Comparison of ENCODE assay signal across 24 cellular contexts in the genomic region with DNA sequence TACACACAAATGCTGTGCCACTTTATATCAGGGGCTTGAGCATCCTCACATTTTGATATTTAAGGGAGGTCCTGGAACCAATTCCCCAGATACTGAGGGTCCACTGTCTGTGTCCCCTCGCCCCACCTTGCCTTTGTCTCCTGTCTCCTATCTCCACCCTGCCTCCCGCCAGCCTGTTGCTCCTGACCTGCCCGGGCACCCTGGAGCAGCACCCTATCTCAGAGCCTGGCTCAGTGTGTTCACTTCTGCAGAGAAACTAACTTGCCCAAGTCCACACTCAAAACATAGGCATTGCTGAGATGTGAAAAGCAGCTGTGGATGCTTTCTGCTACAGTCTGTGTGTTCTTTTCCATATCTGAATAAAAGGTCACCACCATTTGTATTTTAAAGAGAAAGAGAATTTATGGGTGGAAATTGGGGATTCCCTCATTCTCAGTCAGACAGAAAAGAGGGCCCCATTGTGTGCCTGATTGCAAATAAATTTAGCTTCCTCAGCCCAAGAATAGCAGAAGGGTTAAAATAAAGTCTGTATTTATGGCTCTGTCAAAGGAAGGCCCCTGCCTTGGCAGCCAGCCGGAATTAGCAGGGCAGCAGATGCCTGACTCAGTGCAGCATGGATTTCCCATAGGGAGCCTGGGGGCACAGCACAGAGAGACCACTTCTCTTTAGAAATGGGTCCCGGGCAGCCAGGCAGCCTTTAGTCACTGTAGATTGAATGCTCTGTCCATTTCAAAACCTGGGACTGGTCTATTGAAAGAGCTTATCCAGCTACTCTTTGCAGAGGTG.
DNase-seq lines count a peak whose midpoint lies in the region; ATAC-seq lines count a peak whose summit lies in the region.
"Had no signal": no experiment of that assay in that cellular context is flagged by ENCODE, and none has a peak within 500 bp of the region (broad histone marks: within the 10 kb centered on the region; RNA-seq: fewer than 3 reads in every experiment).

No MANE protein-coding gene starts in this region.

- no peaks in the 10 kb centered on the region for H3K9me2 ChIP-seq in Karpas-422 (replicated peaks; ENCODE audit: insufficient read depth, low read length)

- H3K4me1 ChIP-seq in trophoblast cell (ENCODE audit: control insufficient read depth in 1 of 2, insufficient read depth in 2 of 2, low read length in 2 of 2) (peaks cover 0 to 3% of the 10 kb centered on the region in 2 experiments), Karpas-422 (ENCODE audit: low read length) (no peaks in the 10 kb centered on the region)

- peaks cover 29 to 39% of the 10 kb centered on the region in 2 experiments for H3K36me3 ChIP-seq in trophoblast cell (ENCODE audit: control insufficient read depth in 1 of 2, insufficient read depth in 2 of 2, low read length in 2 of 2)
- no peaks in the 10 kb centered on the region for H3K36me3 ChIP-seq in Karpas-422 (ENCODE audit: insufficient read depth, low read length)
- H3K36me3 ChIP-seq: BLaER1 had no signal

- no CpG with 5 or more reads among the region's 5 CpGs for WGBS in trophoblast cell (ENCODE audit: extremely low coverage, insufficient coverage, insufficient read length)

- H3K79me1 ChIP-seq in trophoblast cell (ENCODE audit: low read length): peaks cover 2% of the 10 kb centered on the region

- H3K4me2 ChIP-seq in trophoblast cell (ENCODE audit: low read length) (no peak overlapping the region), Karpas-422 (ENCODE audit: low read depth, low read length, poor library complexity, severe bottlenecking) (no peak overlapping the region)
- H3K4me2 ChIP-seq: BLaER1 had no signal

- H3K27me3 ChIP-seq in trophoblast cell (ENCODE audit: insufficient read depth, low read length): no peaks in the 10 kb centered on the region
- no peaks in the 10 kb centered on the region for H3K27me3 ChIP-seq in Karpas-422 (ENCODE audit: low read length)
- H3K27me3 ChIP-seq: BLaER1, esophagus squamous epithelium, transverse colon had no signal

- no peak overlapping the region for H3K4ac ChIP-seq in trophoblast cell (ENCODE audit: low read depth, low read length)

- H3K4me3 ChIP-seq in trophoblast cell (ENCODE audit: low read depth, low read length) (no peak overlapping the region), Karpas-422 (ENCODE audit: low read length) (no peak overlapping the region)
- H3K4me3 ChIP-seq: BLaER1, esophagus squamous epithelium, GM23248, transverse colon had no signal

- no peak overlapping the region for H2BK12ac ChIP-seq in trophoblast cell (ENCODE audit: low read length)

- no peak overlapping the region for H3K27ac ChIP-seq in trophoblast cell (ENCODE audit: low read depth, low read length)
- H3K27ac ChIP-seq in Karpas-422 (ENCODE audit: low read length): no peak overlapping the region
- H3K27ac ChIP-seq: BLaER1, esophagus squamous epithelium, GM23248 had no signal

- peak overlapping the region; percentile 15 for H2BK120ac ChIP-seq in trophoblast cell (ENCODE audit: insufficient read depth, low read length, poor library complexity)

- H3K9me3 ChIP-seq in trophoblast cell (ENCODE audit: insufficient read depth, low read depth, low read length): peaks cover 1% of the 10 kb centered on the region
- no peaks in the 10 kb centered on the region for H3K9me3 ChIP-seq in Karpas-422 (ENCODE audit: low read length)
- H3K9me3 ChIP-seq: BLaER1, esophagus squamous epithelium, transverse colon had no signal

- no peak overlapping the region for H3K23ac ChIP-seq in trophoblast cell (ENCODE audit: low read length)

- peak; percentile 57 for DNase-seq in EH (ENCODE audit: low read depth)
- peak; percentile 88 for DNase-seq in NCI-H1694 treated with DMSO at 0.1 percent for 48 hours (lab: John Stamatoyannopoulos, UW)
- peak; percentile 22 for DNase-seq in ecto neural progenitor cell (ENCODE audit: low spot score)
- peak; percentile 38 to 57 for DNase-seq in trophoblast cell
- DNase-seq in Karpas-422: no peak
- no peak for DNase-seq in NK-92 treated with Interleukin-12 subunit alpha and Interleukin-12 subunit beta, amount 100 ng/mL, for 24 hours (lab: John Stamatoyannopoulos, UW)
- DNase-seq: activated CD4-positive, CD25-positive, alpha-beta regulatory T cell treated with anti-CD3 and anti-CD28 coated beads, Interleukin-2, amount 50 U/mL, for 72 hours; activated CD8-positive, alpha-beta T cell treated with anti-CD3 and anti-CD28 coated beads for 36 hours; activated effector memory CD4-positive, alpha-beta T cell treated with anti-CD3 and anti-CD28 coated beads, Interleukin-2, amount 50 U/mL, for 16 hours; activated naive CD8-positive, alpha-beta T cell treated with anti-CD3 and anti-CD28 coated beads for 36 hours; activated T-cell treated with anti-CD3 and anti-CD28 coated beads, Interleukin-2, amount 50 U/mL, for 1 hour; aorta; DND-41; esophagus squamous epithelium; GM23248; naive thymus-derived CD8-positive, alpha-beta T cell; NCI-H1048; NCI-H187 treated with DMSO at 0.1 percent for 48 hours; NCI-H526; occipital lobe; stimulated activated CD8-positive, alpha-beta memory T cell treated with anti-CD3 and anti-CD28 coated beads, Interleukin-4, amount 100 ng/mL, for 48 hours; transverse colon had no signal

- H3K79me2 ChIP-seq in trophoblast cell (ENCODE audit: control insufficient read depth, insufficient read depth, low read length, poor library complexity) (no peaks in the 10 kb centered on the region), Karpas-422 (ENCODE audit: low read length) (no peaks in the 10 kb centered on the region)

- H2AFZ ChIP-seq in trophoblast cell (ENCODE audit: insufficient read depth, low read length, poor library complexity) (no peak overlapping the region), Karpas-422 (ENCODE audit: low read length) (no peak overlapping the region)
- H2AFZ ChIP-seq: GM23248 had no signal

- no peak overlapping the region for H2BK5ac ChIP-seq in trophoblast cell (ENCODE audit: low read depth, low read length, poor library complexity)

- H3K9ac ChIP-seq in trophoblast cell (ENCODE audit: low read length) (no peak overlapping the region), Karpas-422 (ENCODE audit: low read length) (no peak overlapping the region)
- H3K9ac ChIP-seq: BLaER1, GM23248 had no signal

- peak overlapping the region; percentile 43 for H4K8ac ChIP-seq in trophoblast cell (ENCODE audit: low read depth, low read length)

- H3K14ac ChIP-seq in trophoblast cell (ENCODE audit: low read length): no peak overlapping the region

- H2AK5ac ChIP-seq in trophoblast cell (ENCODE audit: low read length): no peak overlapping the region

- no peak overlapping the region for H3K18ac ChIP-seq in trophoblast cell (ENCODE audit: low read length)

- ATAC-seq in GM21528 (IDR thresholded peaks at IDR 0.05; ENCODE audit: low FRiP score, unreplicated experiment): no peak
- ATAC-seq: activated CD8-positive, alpha-beta T cell treated with anti-CD3 and anti-CD28 coated beads for 36 hours; naive thymus-derived CD8-positive, alpha-beta T cell had no signal

- H4K91ac ChIP-seq in trophoblast cell (ENCODE audit: low read depth, low read length): peak overlapping the region; percentile 20

- no peaks in the 10 kb centered on the region for H4K20me1 ChIP-seq in Karpas-422 (ENCODE audit: insufficient read depth, low read depth, low read length)
- H4K20me1 ChIP-seq: BLaER1 had no signal

- no peak overlapping the region for H4K12ac ChIP-seq in trophoblast cell (ENCODE audit: low read depth, low read length)

Comparison
In these comparisons a context has a peak if more than half of its experiments do, and no peak if none do; other contexts are left out.
1. DNase-seq: peak in EH (single experiment), NCI-H1694 treated with DMSO at 0.1 percent for 48 hours (single experiment), ecto neural progenitor cell (single experiment) and trophoblast cell (2 of 2); none in Karpas-422 (single experiment) and NK-92 treated with Interleukin-12 subunit alpha and Interleukin-12 subunit beta, amount 100 ng/mL, for 24 hours (single experiment).